Comparison of ENCODE assay signal across 27 cellular contexts in genomic region chr6:137962725-137963124, GRCh38.
"Had no signal": no experiment of that assay in that cellular context is flagged by ENCODE, and none has a peak within 500 bp of the region (broad histone marks: within the 10 kb centered on the region; RNA-seq: fewer than 3 reads in every experiment).

No MANE protein-coding gene starts in this region.

- H3K9me3 ChIP-seq: gastrocnemius medialis had no signal

- H3K36me3 ChIP-seq: brain microvascular endothelial cell, esophagus muscularis mucosa, gastrocnemius medialis, heart left ventricle had no signal

- H3K4me3 ChIP-seq: esophagus muscularis mucosa, gastrocnemius medialis, heart left ventricle had no signal

- H3K27ac ChIP-seq: brain microvascular endothelial cell, esophagus muscularis mucosa, foreskin keratinocyte, gastrocnemius medialis, heart left ventricle had no signal

- DNase-seq: activated CD4-positive, alpha-beta T cell treated with anti-CD3 and anti-CD28 coated beads for 4 hours; activated CD4-positive, alpha-beta T cell treated with anti-CD3 and anti-CD28 coated beads, Interleukin-2, amount 10 ng/mL, durations not matched to agents 7 days and 5 days; activated CD4-positive, alpha-beta T cell treated with anti-CD3 and anti-CD28 coated beads, Interleukin-2, amount 50 U/mL, for 48 hours; activated CD4-positive, CD25-positive, alpha-beta regulatory T cell; activated CD4-positive, CD25-positive, alpha-beta regulatory T cell treated with anti-CD3 and anti-CD28 coated beads, Interleukin-2, amount 50 U/mL, for 72 hours; activated CD8-positive, alpha-beta memory T cell treated with anti-CD3 and anti-CD28 coated beads for 24 hours; activated CD8-positive, alpha-beta T cell treated with anti-CD3 and anti-CD28 coated beads for 36 hours; activated effector memory CD4-positive, alpha-beta T cell treated with Interleukin-2 at 50 U/mL for 16 hours; activated gamma-delta T cell treated with Interleukin-2 at 50 U/mL for 16 hours; activated naive CD4-positive, alpha-beta T cell treated with anti-CD3 and anti-CD28 coated beads, Interleukin-2, amount 50 U/mL, for 16 hours; activated naive CD4-positive, alpha-beta T cell treated with Interleukin-2 at 50 U/mL for 16 hours; activated T-cell treated with anti-CD3 and anti-CD28 coated beads, Interleukin-2, amount 50 U/mL, for 4 hours; amniotic stem cell; anterior cingulate cortex; brain microvascular endothelial cell; caudate nucleus; cortex of kidney; dermis blood vessel endothelial cell; effector CD4-positive, alpha-beta T cell; effector memory CD8-positive, alpha-beta T cell; erythroblast; foreskin keratinocyte; gastrocnemius medialis; glutamatergic neuron; heart left ventricle; T-helper 2 cell had no signal

- H3K4me1 ChIP-seq: esophagus muscularis mucosa, foreskin keratinocyte, gastrocnemius medialis had no signal

- H3K27me3 ChIP-seq: brain microvascular endothelial cell, esophagus muscularis mucosa, foreskin keratinocyte, gastrocnemius medialis, heart left ventricle had no signal
